20 cellular contexts compared by ENCODE assay signal in the genomic region with DNA sequence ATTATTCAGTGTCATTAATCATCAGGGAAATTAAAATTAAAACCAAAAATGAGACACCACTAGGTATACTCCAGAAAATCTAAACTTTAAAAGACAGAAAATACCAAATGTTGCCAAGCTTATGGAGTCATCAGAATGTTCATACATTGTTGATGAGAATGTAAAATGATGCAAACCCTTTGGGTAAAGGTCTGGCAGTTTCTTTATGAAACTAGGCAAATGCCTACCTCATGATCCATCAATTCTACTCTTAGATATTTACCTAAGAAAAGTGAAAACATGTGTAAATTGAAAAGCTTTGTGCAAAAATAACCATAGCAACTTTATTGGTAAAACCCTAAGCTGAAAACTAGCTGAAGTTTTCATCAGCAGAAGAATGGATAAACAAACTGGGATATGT.
DNase-seq lines count a peak whose midpoint lies in the region; ATAC-seq and FAIRE-seq lines count a peak whose summit lies in the region.
"Had no signal": no experiment of that assay in that cellular context is flagged by ENCODE, and none has a peak within 500 bp of the region (broad histone marks: within the 10 kb centered on the region; RNA-seq: fewer than 3 reads in every experiment).

No MANE protein-coding gene starts in this region.

- FAIRE-seq in RCC 7860 (lab: Jason Lieb, UNC) = no peak
- FAIRE-seq: D721Med, GM12892, GM18507, K562 had no signal

- no peaks in the 10 kb centered on the region for H3K27me3 Mint-ChIP-seq in T-helper 17 cell
- H3K27me3 Mint-ChIP-seq: CD4-positive, alpha-beta T cell had no signal

- H3K4me1 Mint-ChIP-seq in T-helper 17 cell = no peaks in the 10 kb centered on the region
- H3K4me1 Mint-ChIP-seq: H9 had no signal

- H3K9me3 ChIP-seq in T-helper 17 cell (ENCODE audit: control insufficient read depth, low read length, poor library complexity, severe bottlenecking) = no peaks in the 10 kb centered on the region
- H3K9me3 ChIP-seq: Caco-2 had no signal

- no peaks in the 10 kb centered on the region for H3K36me3 Mint-ChIP-seq in T-helper 17 cell (ENCODE audit: low read depth)

- DNase-seq in HS-5 (ENCODE audit: low read depth) (peak; percentile 33), fibroblast of gingiva (ENCODE audit: low read depth) (peak; percentile 64), fibroblast of the conjunctiva (ENCODE audit: low read depth) (peak; percentile 17), NCI-H2171 (lab: John Stamatoyannopoulos, UW) (no peak), T-helper 17 cell (no peak), RCC 7860 (ENCODE audit: low spot score) (no peak)
- DNase-seq: ACHN; AML-193; Caco-2; CD4-positive, alpha-beta T cell; DMS153; DMS79; GDM1; GOT3; H9 had no signal

- no peak overlapping the region for H3K4me3 Mint-ChIP-seq in T-helper 17 cell
- H3K4me3 Mint-ChIP-seq: CD4-positive, alpha-beta T cell; H9 had no signal

- H3K27ac Mint-ChIP-seq in T-helper 17 cell = no peak overlapping the region
- H3K27ac Mint-ChIP-seq: CD4-positive, alpha-beta T cell; H9 had no signal

- ATAC-seq in T-helper 17 cell = no peak
- no peak for ATAC-seq in GM18858 (IDR thresholded peaks at IDR 0.05; ENCODE audit: unreplicated experiment)
- ATAC-seq: K562 had no signal

Comparison
In these comparisons a context has a peak if more than half of its experiments do, and no peak if none do; other contexts are left out.
1. DNase-seq: peak in HS-5 (single experiment), fibroblast of gingiva (single experiment) and fibroblast of the conjunctiva (single experiment); none in NCI-H2171 (single experiment), T-helper 17 cell (0 of 3) and RCC 7860 (single experiment).